ENCODE assay signal across 27 cellular contexts in the genomic region with DNA sequence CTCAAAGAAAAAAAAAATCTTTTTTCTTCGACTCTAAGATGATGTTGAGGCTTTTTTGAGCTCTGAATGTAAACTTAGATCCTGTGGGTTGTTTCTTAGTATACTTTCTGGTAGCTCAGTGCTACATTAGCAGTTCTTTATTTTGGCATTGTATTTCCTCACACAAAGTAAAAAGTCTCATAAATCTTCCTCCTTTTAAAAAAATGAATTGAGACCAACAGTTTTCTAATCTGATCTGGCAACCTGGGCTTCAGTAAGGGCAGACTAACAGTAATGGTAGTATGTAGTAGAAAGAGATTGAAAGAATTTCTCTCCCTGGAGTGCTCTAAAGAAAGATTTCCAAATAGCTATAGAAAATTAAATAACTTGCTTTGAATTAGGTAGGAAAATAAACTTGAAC.
"Had no signal": no experiment of that assay in that cellular context is flagged by ENCODE, and none has a peak within 500 bp of the region (broad histone marks: within the 10 kb centered on the region; RNA-seq: fewer than 3 reads in every experiment).

No MANE protein-coding gene starts in this region.

- H3K4me1 Mint-ChIP-seq: nephron had no signal

- H3K4me3 Mint-ChIP-seq: effector memory CD8-positive, alpha-beta T cell; memory B cell; mesothelial cell of epicardium; naive thymus-derived CD4-positive, alpha-beta T cell; nephron; neural progenitor cell; type B pancreatic cell had no signal

- H3K9ac ChIP-seq: neural progenitor cell had no signal

- H3K4me3 ChIP-seq: coronary artery, gastrocnemius medialis, lung, mucosa of descending colon, neural progenitor cell, prostate gland, right atrium auricular region, smooth muscle cell, stomach, tibial artery had no signal

- H3K9me3 ChIP-seq: gastrocnemius medialis, mucosa of descending colon, prostate gland, right atrium auricular region, stomach, tibial artery had no signal

- DNase-seq: effector memory CD8-positive, alpha-beta T cell; foreskin fibroblast; gastrocnemius medialis; head of caudate nucleus; kidney; mucosa of descending colon; naive thymus-derived CD4-positive, alpha-beta T cell; nucleus accumbens; stimulated activated CD4-positive, alpha-beta T cell treated with anti-CD3 and anti-CD28 coated beads, Interleukin-12 subunit alpha, Interleukin-12 subunit beta, amount 100 ng/mL, for 4 hours; stimulated activated CD4-positive, alpha-beta T cell treated with anti-CD3 and anti-CD28 coated beads, Interleukin-1b, Interleukin-23, amount 100 ng/mL, for 48 hours; stimulated activated CD4-positive, alpha-beta T cell treated with anti-CD3 and anti-CD28 coated beads, Interleukin-4, amount 100 ng/mL, for 1 hour; stimulated activated CD8-positive, alpha-beta memory T cell treated with anti-CD3 and anti-CD28 coated beads, Interleukin-4, amount 100 ng/mL, for 48 hours; stimulated activated naive CD4-positive, alpha-beta T cell treated with Interleukin-2 at 50 U/mL for 16 hours; stomach; tibial artery had no signal

- H3K27me3 ChIP-seq: gastrocnemius medialis, neural progenitor cell, right atrium auricular region, stomach, tibial artery had no signal

- H3K27ac Mint-ChIP-seq: memory B cell, mesothelial cell of epicardium, nephron, neural progenitor cell, type B pancreatic cell had no signal

- H3K4me1 ChIP-seq: gastrocnemius medialis, prostate gland, tibial artery had no signal

- H3K27me3 Mint-ChIP-seq: effector memory CD8-positive, alpha-beta T cell; memory B cell; naive thymus-derived CD4-positive, alpha-beta T cell; type B pancreatic cell had no signal

- H3K4me2 ChIP-seq: neural progenitor cell, smooth muscle cell had no signal

- ATAC-seq: effector memory CD8-positive, alpha-beta T cell; gastrocnemius medialis; left lobe of liver; mucosa of descending colon; naive thymus-derived CD4-positive, alpha-beta T cell; sciatic nerve had no signal

- H3K9me3 Mint-ChIP-seq: effector memory CD8-positive, alpha-beta T cell; memory B cell; naive thymus-derived CD4-positive, alpha-beta T cell; nephron; type B pancreatic cell had no signal

- H3K36me3 ChIP-seq: neural progenitor cell, prostate gland, right atrium auricular region had no signal

- H3K27ac ChIP-seq: coronary artery, gastrocnemius medialis, prostate gland, right atrium auricular region, stomach, tibial artery had no signal
